Comparison of ENCODE assay signal across 12 cellular contexts in genomic region chr18:69968073-69968472, GRCh38. TPM values are rescaled to one million over a fixed set of nuclear protein-coding genes. Genes with fewer than 3 reads are reported as not detected.
DNase-seq lines count a peak whose midpoint lies in the region; ATAC-seq and TF ChIP-seq lines count a peak whose summit lies in the region.
"Had no signal": no experiment of that assay in that cellular context is flagged by ENCODE, and none has a peak within 500 bp of the region (broad histone marks: within the 10 kb centered on the region; RNA-seq: fewer than 3 reads in every experiment).

No MANE protein-coding gene starts in this region.

- H3K36me3 ChIP-seq in thyroid gland = no peaks in the 10 kb centered on the region

- no peaks in the 10 kb centered on the region for H3K4me1 ChIP-seq in thyroid gland

- peak overlapping the region; percentile 38 for H3K27ac Mint-ChIP-seq in activated naive CD4-positive, alpha-beta T cell treated with anti-CD3 and anti-CD28 coated beads, Interleukin-2, amount 10 ng/mL, durations not matched to agents 7 days and 5 days
- H3K27ac Mint-ChIP-seq in stimulated activated memory B cell treated with anti-CD40 and anti-IgM and Interleukin-4, amounts not matched to agents 10 μg/mL and 1 μg/mL and 100 μg/mL, for 72 hours = peak overlapping the region; percentile 23

- peak; percentile 72 for DNase-seq in activated naive CD4-positive, alpha-beta T cell treated with anti-CD3 and anti-CD28 coated beads, Interleukin-2, amount 10 ng/mL, durations not matched to agents 7 days and 5 days
- no peak for DNase-seq in activated naive CD4-positive, alpha-beta T cell treated with anti-CD3 and anti-CD28 coated beads, Interleukin-2, amount 50 U/mL, for 16 hours
- DNase-seq in SHP77 (lab: John Stamatoyannopoulos, UW) = peak; percentile 53 to 74
- no peak for DNase-seq in NCI-H187 treated with DMSO at 0.1 percent for 48 hours (lab: John Stamatoyannopoulos, UW)
- no peak for DNase-seq in NCI-H524 treated with DMSO at 0.1 percent for 48 hours (lab: John Stamatoyannopoulos, UW)
- no peak for DNase-seq in thyroid gland
- DNase-seq: activated CD4-positive, alpha-beta T cell treated with anti-CD3 and anti-CD28 coated beads, Interleukin-2, amount 50 U/mL, for 1 hour; left colon; PC-9 had no signal

- no peaks in the 10 kb centered on the region for H3K27me3 ChIP-seq in thyroid gland

- H3K9me3 ChIP-seq in thyroid gland = no peaks in the 10 kb centered on the region

- H3K4me1 Mint-ChIP-seq in activated naive CD4-positive, alpha-beta T cell treated with anti-CD3 and anti-CD28 coated beads, Interleukin-2, amount 10 ng/mL, durations not matched to agents 7 days and 5 days = peaks cover 27% of the 10 kb centered on the region
- peaks cover 11% of the 10 kb centered on the region for H3K4me1 Mint-ChIP-seq in stimulated activated memory B cell treated with anti-CD40 and anti-IgM and Interleukin-4, amounts not matched to agents 10 μg/mL and 1 μg/mL and 100 μg/mL, for 72 hours

- CTCF ChIA-PET in activated naive CD4-positive, alpha-beta T cell treated with anti-CD3 and anti-CD28 coated beads, Interleukin-2, amount 10 ng/mL, durations not matched to agents 7 days and 5 days (lab: Charles Lee) = interaction anchor here (0.9 kb wide), 1 partner anchor 9 kb away, joined by 5 read pairs; no protein-coding TSS in a partner anchor

- H3K27me3 Mint-ChIP-seq in activated naive CD4-positive, alpha-beta T cell treated with anti-CD3 and anti-CD28 coated beads, Interleukin-2, amount 10 ng/mL, durations not matched to agents 7 days and 5 days = no peaks in the 10 kb centered on the region
- H3K27me3 Mint-ChIP-seq in stimulated activated memory B cell treated with anti-CD40 and anti-IgM and Interleukin-4, amounts not matched to agents 10 μg/mL and 1 μg/mL and 100 μg/mL, for 72 hours = no peaks in the 10 kb centered on the region

- peak; percentile 90 for ATAC-seq in HG03060 (IDR thresholded peaks at IDR 0.05; ENCODE audit: low read depth, unreplicated experiment)
- peak; percentile 71 for ATAC-seq in stimulated activated memory B cell treated with anti-CD40 and anti-IgM and Interleukin-4, amounts not matched to agents 10 μg/mL and 1 μg/mL and 100 μg/mL, for 72 hours
- ATAC-seq: GM12878, left colon had no signal

- no peak overlapping the region for H3K4me3 Mint-ChIP-seq in activated naive CD4-positive, alpha-beta T cell treated with anti-CD3 and anti-CD28 coated beads, Interleukin-2, amount 10 ng/mL, durations not matched to agents 7 days and 5 days
- no peak overlapping the region for H3K4me3 Mint-ChIP-seq in stimulated activated memory B cell treated with anti-CD40 and anti-IgM and Interleukin-4, amounts not matched to agents 10 μg/mL and 1 μg/mL and 100 μg/mL, for 72 hours

- intact Hi-C loops in thyroid gland (cut with DNase I) = no loop called here

- peaks cover 14% of the 10 kb centered on the region for H3K36me3 Mint-ChIP-seq in activated naive CD4-positive, alpha-beta T cell treated with anti-CD3 and anti-CD28 coated beads, Interleukin-2, amount 10 ng/mL, durations not matched to agents 7 days and 5 days
- H3K36me3 Mint-ChIP-seq in stimulated activated memory B cell treated with anti-CD40 and anti-IgM and Interleukin-4, amounts not matched to agents 10 μg/mL and 1 μg/mL and 100 μg/mL, for 72 hours = peaks cover 4% of the 10 kb centered on the region

- no peak overlapping the region for H3K4me3 ChIP-seq in thyroid gland (replicated peaks in 1 of 3)
- H3K4me3 ChIP-seq: GM12878, PC-9 had no signal

- WGBS in thyroid gland, 2 donors = 93 to 97% methylated on average over 8 of the region's 8 CpGs

- no peak overlapping the region for H3K27ac ChIP-seq in thyroid gland
- H3K27ac ChIP-seq: PC-9 had no signal

- no peak for TF ChIP-seq POLR2A in thyroid gland (IDR thresholded peaks at IDR 0.05)

- H3K9me3 Mint-ChIP-seq in activated naive CD4-positive, alpha-beta T cell treated with anti-CD3 and anti-CD28 coated beads, Interleukin-2, amount 10 ng/mL, durations not matched to agents 7 days and 5 days = peaks cover 9% of the 10 kb centered on the region
- H3K9me3 Mint-ChIP-seq in stimulated activated memory B cell treated with anti-CD40 and anti-IgM and Interleukin-4, amounts not matched to agents 10 μg/mL and 1 μg/mL and 100 μg/mL, for 72 hours = peaks cover 5% of the 10 kb centered on the region

- no peak for TF ChIP-seq CTCF in thyroid gland (IDR thresholded peaks at IDR 0.05)

RNA-seq across cellular contexts. Expression of gene CD226, which starts 20.4 kb away (rescaled TPM):
- total RNA-seq in thyroid gland = 1 to 10 TPM in 3 of 4 donors, under 1 TPM in 1; 0.98 to 5.6 (median 2.5) TPM

Comparison
In these comparisons a context has a peak if more than half of its experiments do, and no peak if none do; other contexts are left out.
1. DNase-seq: peak in activated naive CD4-positive, alpha-beta T cell treated with anti-CD3 and anti-CD28 coated beads, Interleukin-2, amount 10 ng/mL, durations not matched to agents 7 days and 5 days (single experiment) and SHP77 (2 of 2); none in activated naive CD4-positive, alpha-beta T cell treated with anti-CD3 and anti-CD28 coated beads, Interleukin-2, amount 50 U/mL, for 16 hours (single experiment), NCI-H187 treated with DMSO at 0.1 percent for 48 hours (single experiment), NCI-H524 treated with DMSO at 0.1 percent for 48 hours (single experiment) and thyroid gland (0 of 2).